ENCODE assay signal across 9 cellular contexts in genomic region chr19:11479470-11480080, GRCh38. TPM values are rescaled to one million over a fixed set of nuclear protein-coding genes. Genes with fewer than 3 reads are reported as not detected.
A peak's percentile ranks its signal among the peaks of the same experiment; 100 is the strongest.
DNase-seq lines count a peak whose midpoint lies in the region; ATAC-seq and TF ChIP-seq lines count a peak whose summit lies in the region.
"Had no signal": no experiment of that assay in that cellular context is flagged by ENCODE, and none has a peak within 500 bp of the region (broad histone marks: within the 10 kb centered on the region; RNA-seq: fewer than 3 reads in every experiment).

No MANE protein-coding gene starts in this region.

- DNase-seq in Right ventricle myocardium superior (no peak), right atrium auricular region (ENCODE audit: low spot score) (no peak), SW480 (ENCODE audit: low spot score) (peak; percentile 86), left cardiac atrium (peak; percentile 51)
- DNase-seq in stimulated activated CD8-positive, alpha-beta memory T cell treated with anti-CD3 and anti-CD28 coated beads, Interleukin-4, amount 100 ng/mL, for 48 hours: peak; percentile 72

- H3K4me1 ChIP-seq in right atrium auricular region: peaks cover 0 to 42% of the 10 kb centered on the region in 2 donors

- peak; percentile 5 for ATAC-seq in Right ventricle myocardium superior (ENCODE audit: poor library complexity)
- peak in 1 of 2 donors; percentile 9 for ATAC-seq in left cardiac atrium
- no peak for ATAC-seq in GM18868 (IDR thresholded peaks at IDR 0.05; ENCODE audit: unreplicated experiment)
- ATAC-seq in HG03175 (IDR thresholded peaks at IDR 0.05; ENCODE audit: unreplicated experiment): no peak
- ATAC-seq in HG03108 (IDR thresholded peaks at IDR 0.05; ENCODE audit: unreplicated experiment): no peak

- no peaks in the 10 kb centered on the region for H3K9me3 ChIP-seq in right atrium auricular region

- intact Hi-C loops in Right ventricle myocardium superior (cut with DNase I): no loop called here
- intact Hi-C loops in left cardiac atrium (cut with DNase I): loop anchor here in 1 of 2 donors (10.0 kb wide), 1 partner anchor 185 kb away; the partner anchor contains the start of gene TSPAN16

- no peak for TF ChIP-seq CTCF in right atrium auricular region (IDR thresholded peaks at IDR 0.05)

- H3K27me3 ChIP-seq in right atrium auricular region: peaks cover 14 to 32% of the 10 kb centered on the region in 2 donors

- peak overlapping the region in 1 of 2 donors; percentile 34 for H3K4me3 ChIP-seq in right atrium auricular region

- no peak overlapping the region for H3K27ac ChIP-seq in right atrium auricular region
- H3K27ac ChIP-seq: Peyer's patch had no signal

- no peaks in the 10 kb centered on the region for H3K36me3 ChIP-seq in right atrium auricular region

RNA-seq across cellular contexts. Expression of gene ELAVL3, which starts 1.3 kb away (rescaled TPM):
- total RNA-seq in Right ventricle myocardium superior (0.62 TPM), right atrium auricular region (not detected), left cardiac atrium (under 1 TPM; 0.24 to 0.50 TPM)

RNA-seq across cellular contexts. Expression of gene ZNF653, which starts 26.1 kb away (rescaled TPM):
- total RNA-seq in Right ventricle myocardium superior (2.9 TPM), right atrium auricular region (1 to 10 TPM; 4.6 to 9.9 TPM), left cardiac atrium (1 to 10 TPM; 3.7 to 4.9 TPM)

RNA-seq across cellular contexts. Expression of gene PRKCSH, which starts 44.1 kb away (rescaled TPM):
- 105 TPM for total RNA-seq in Right ventricle myocardium superior
- total RNA-seq in right atrium auricular region: 10 to 100 TPM; 78.0 to 82.8 TPM
- 100 to 1,000 TPM; 132 to 139 TPM for total RNA-seq in left cardiac atrium

RNA-seq across cellular contexts. Expression of gene ODAD3, which starts 44.7 kb away (rescaled TPM):
- total RNA-seq in Right ventricle myocardium superior: 0.65 TPM
- total RNA-seq in right atrium auricular region: under 1 TPM; 0.22 to 0.59 TPM
- under 1 TPM; 0.56 to 0.68 TPM for total RNA-seq in left cardiac atrium

RNA-seq across cellular contexts. Expression of gene ECSIT, which starts 49.4 kb away (rescaled TPM):
- total RNA-seq in Right ventricle myocardium superior (178 TPM), right atrium auricular region (100 to 1,000 TPM in 1 of 2 donors, 10 to 100 TPM in 1; 83.6 to 126 TPM), left cardiac atrium (100 to 1,000 TPM in 1 of 2 donors, 10 to 100 TPM in 1; 99.4 to 105 TPM)

Comparison
In these comparisons a context has a peak if more than half of its experiments do, and no peak if none do; other contexts are left out.
1. DNase-seq: peak in SW480 (single experiment), left cardiac atrium (single experiment) and stimulated activated CD8-positive, alpha-beta memory T cell treated with anti-CD3 and anti-CD28 coated beads, Interleukin-4, amount 100 ng/mL, for 48 hours (single experiment); none in Right ventricle myocardium superior (single experiment) and right atrium auricular region (single experiment).